Comparison of ENCODE assay signal across 8 cellular contexts in genomic region chr15:67967871-67968423, GRCh38.
DNase-seq lines count a peak whose midpoint lies in the region; ATAC-seq and TF ChIP-seq lines count a peak whose summit lies in the region.

No MANE protein-coding gene starts in this region.

- CTCF ChIA-PET in mammary epithelial cell (lab: Charles Lee; ENCODE audit: low non-redundant PET), result no interaction called here

- H3K36me3 ChIP-seq in GM23338 (ENCODE audit: insufficient read depth) (no peaks in the 10 kb centered on the region), mammary epithelial cell (ENCODE audit: insufficient read depth, low read length) (no peaks in the 10 kb centered on the region), skeletal muscle tissue (ENCODE audit: control insufficient read depth in 3 of 3, insufficient read depth in 3 of 3, low read length in 3 of 3) (no peaks in the 10 kb centered on the region)

- H3K9me3 Mint-ChIP-seq in GM23338, result no peaks in the 10 kb centered on the region

- H3K4me3 ChIP-seq in GM23338, result peak overlapping the region; percentile 86
- H3K4me3 ChIP-seq in mammary epithelial cell (replicated peaks in 1 of 3; ENCODE audit: insufficient read depth in 1 of 3, low read depth in 2 of 3, low read length in 3 of 3), result peak overlapping the region; percentile 16 to 21 (median 19)
- peak overlapping the region; percentile 54 to 63 (median 57) for H3K4me3 ChIP-seq in skeletal muscle tissue (ENCODE audit: low read length in 3 of 3)

- intact Hi-C loops in mammary epithelial cell (cut with micrococcal nuclease), result no loop called here

- peaks cover 3% of the 10 kb centered on the region for H3K27me3 Mint-ChIP-seq in GM23338 (ENCODE audit: insufficient read depth, low read depth, poor library complexity)

- H3K27ac ChIP-seq in GM23338 (ENCODE audit: low read depth), result no peak overlapping the region
- H3K27ac ChIP-seq in mammary epithelial cell (ENCODE audit: insufficient read depth, low read depth, low read length), result no peak overlapping the region
- H3K27ac ChIP-seq in skeletal muscle tissue (ENCODE audit: low read depth, low read length), result no peak overlapping the region

- H3K4me2 ChIP-seq in GM23338 (peak overlapping the region; percentile 98), mammary epithelial cell (ENCODE audit: insufficient read depth, low read depth, low read length) (peak overlapping the region; percentile 71)

- no peak overlapping the region for H3K27ac Mint-ChIP-seq in GM23338

- peak in 10 of 14 donors; percentile 2 to 72 (median 16) for DNase-seq in C1 segment of cervical spinal cord (lab: John Stamatoyannopoulos, UW)
- peak; percentile 91 for DNase-seq in GM23338 (ENCODE audit: low spot score)
- DNase-seq in NCI-H69 (lab: John Stamatoyannopoulos, UW), result peak; percentile 89
- DNase-seq in mammary epithelial cell, result peak; percentile 27
- DNase-seq in iPS-NIHi7 (ENCODE audit: extremely low spot score), result peak; percentile 75
- no peak for DNase-seq in RPMI8226

- no peak overlapping the region for H3K9ac ChIP-seq in mammary epithelial cell (ENCODE audit: insufficient read depth, low read length)
- H3K9ac ChIP-seq in skeletal muscle tissue (ENCODE audit: low read depth in 1 of 3, low read length in 3 of 3), result peak overlapping the region; percentile 12 to 74 (median 14)

- H3K79me2 ChIP-seq in GM23338 (replicated peaks; ENCODE audit: insufficient read depth) (no peaks in the 10 kb centered on the region), mammary epithelial cell (ENCODE audit: insufficient read depth, low read length) (no peaks in the 10 kb centered on the region)

- no peaks in the 10 kb centered on the region for H3K9me2 ChIP-seq in GM23338 (ENCODE audit: insufficient read depth)

- dilution Hi-C loops in mammary epithelial cell (cut with HindIII; ENCODE audit: low sequenced_read_pairs), result no loop called here

- H4K20me1 ChIP-seq in GM23338 (replicated peaks; ENCODE audit: insufficient read depth), result no peaks in the 10 kb centered on the region
- H4K20me1 ChIP-seq in mammary epithelial cell (ENCODE audit: insufficient read depth, low read length), result no peaks in the 10 kb centered on the region

- peak overlapping the region; percentile 99 for H2AFZ ChIP-seq in GM23338
- peak overlapping the region; percentile 95 for H2AFZ ChIP-seq in mammary epithelial cell (ENCODE audit: low read depth, low read length)

- 32% methylated on average over 27 of the region's 30 CpGs for WGBS in mammary epithelial cell (ENCODE audit: low coverage, missing lambda C conversion rate)

- ATAC-seq in GM23338, result peak; percentile 98
- ATAC-seq in GM21367 (IDR thresholded peaks at IDR 0.05; ENCODE audit: unreplicated experiment), result no peak

- no TSS peak for BruUV-seq in mammary epithelial cell (replicated peaks; lab: Mats Ljungman, UMichigan)

- H3K4me1 Mint-ChIP-seq in GM23338, result peaks cover 18% of the 10 kb centered on the region

- TF ChIP-seq CTCF in GM23338 (conservative IDR thresholded peaks at IDR 0.05; ENCODE audit: low read depth in 2 of 2) (no peak), mammary epithelial cell (conservative IDR thresholded peaks at IDR 0.05 in 1 of 2, IDR thresholded peaks at IDR 0.05 in 1 of 2; ENCODE audit: extremely low read depth in 1 of 2, insufficient read depth in 1 of 2, low read depth in 1 of 2, low read length in 2 of 2) (no peak)

- H3K4me3 Mint-ChIP-seq in GM23338, result peak overlapping the region; percentile 79

- H3K27me3 ChIP-seq in GM23338 (ENCODE audit: insufficient read depth), result no peaks in the 10 kb centered on the region
- no peaks in the 10 kb centered on the region for H3K27me3 ChIP-seq in mammary epithelial cell (ENCODE audit: insufficient read depth, low read length)
- no peaks in the 10 kb centered on the region for H3K27me3 ChIP-seq in skeletal muscle tissue (ENCODE audit: control insufficient read depth in 3 of 3, insufficient read depth in 3 of 3, low read length in 3 of 3)

- peaks cover 10% of the 10 kb centered on the region for H3F3A ChIP-seq in GM23338 (replicated peaks; ENCODE audit: low read depth)

- H3K36me3 Mint-ChIP-seq in GM23338 (ENCODE audit: low read depth), result no peaks in the 10 kb centered on the region

- in situ Hi-C loops in mammary epithelial cell (cut with MboI; ENCODE audit: low sequenced_read_pairs in 2 of 2), result no loop called here

- H3K4me1 ChIP-seq in GM23338 (ENCODE audit: insufficient read depth) (peaks cover 16% of the 10 kb centered on the region), mammary epithelial cell (ENCODE audit: insufficient read depth, low read length) (peaks cover 8% of the 10 kb centered on the region), skeletal muscle tissue (ENCODE audit: control insufficient read depth in 3 of 3, insufficient read depth in 3 of 3, low read length in 3 of 3) (peaks cover 6% of the 10 kb centered on the region in 3 donors)

- no peaks in the 10 kb centered on the region for H3K9me3 ChIP-seq in mammary epithelial cell (replicated peaks; ENCODE audit: insufficient read depth, low read length)
- H3K9me3 ChIP-seq in skeletal muscle tissue (ENCODE audit: control insufficient read depth in 3 of 3, low read length in 3 of 3), result no peaks in the 10 kb centered on the region

TF ChIP-seq in GM23338, 12 proteins besides CTCF, POLR2A, EP300 and RAD21:
- TF ChIP-seq POLR2AphosphoS5 (IDR thresholded peaks at IDR 0.05; ENCODE audit: low read depth), result peak; percentile 60
- no peak for TF ChIP-seq ZNF114 (CRISPR knock-in tag; IDR thresholded peaks at IDR 0.05)

Comparison
In these comparisons a context has a peak if more than half of its experiments do, and no peak if none do; other contexts are left out.
1. H3K4me3 ChIP-seq: peak in every context shown above with its lines; median percentile 86 in GM23338; 57 in skeletal muscle tissue; 19 in mammary epithelial cell.